Comparison of ENCODE assay signal across 8 cellular contexts in the genomic region with DNA sequence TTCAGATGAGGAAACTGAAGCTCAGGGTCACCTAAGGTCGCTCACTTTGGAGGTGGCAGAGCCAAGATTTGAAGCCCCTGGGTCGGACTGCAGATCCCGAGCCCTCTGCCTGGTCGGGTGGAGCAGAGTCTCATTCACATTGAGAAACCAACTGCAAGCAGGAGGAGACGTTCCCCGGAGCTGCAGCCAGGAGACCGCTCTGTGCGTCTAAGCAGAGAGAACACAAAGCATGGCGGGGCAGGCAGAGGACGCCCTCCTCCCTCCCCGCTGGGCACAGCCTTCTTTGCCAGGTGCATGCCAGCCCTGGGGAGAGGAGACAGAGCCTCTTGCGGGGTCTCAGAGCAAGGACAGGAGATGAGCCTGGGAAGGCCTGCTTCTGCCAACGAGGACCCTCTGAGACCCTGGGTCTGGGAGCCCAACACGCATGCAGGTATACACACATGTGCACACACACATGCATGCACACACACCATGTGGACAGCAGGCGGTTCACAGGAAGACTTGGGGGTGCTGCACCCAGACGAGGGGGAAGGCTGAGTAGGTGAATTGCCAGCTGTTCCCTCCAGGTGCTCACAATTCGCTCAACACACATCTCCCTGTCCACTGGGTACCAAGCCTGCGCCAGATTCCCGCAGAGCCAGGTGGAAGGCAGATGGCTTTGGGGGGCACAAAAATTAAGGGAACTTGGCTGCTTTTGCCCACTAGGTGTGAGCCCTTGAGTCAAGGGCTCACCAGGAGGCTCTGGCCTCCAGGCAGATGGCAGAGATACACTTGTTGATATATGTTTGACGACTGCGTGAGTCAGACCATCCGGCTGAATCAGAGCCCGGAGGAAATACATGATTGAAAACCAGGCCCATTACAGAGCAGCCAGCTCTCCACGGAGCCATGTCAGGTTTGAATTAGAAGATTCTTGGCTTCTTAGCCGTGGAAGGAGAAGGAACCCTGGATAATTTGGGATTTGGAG. TPM values are rescaled to one million over a fixed set of nuclear protein-coding genes. Genes with fewer than 3 reads are reported as not detected.
DNase-seq lines count a peak whose midpoint lies in the region; ATAC-seq and TF ChIP-seq lines count a peak whose summit lies in the region.

No MANE protein-coding gene starts in this region.

- CTCF ChIA-PET in Caco-2 (lab: Charles Lee), result interaction anchor here (0.5 to 1.8 kb wide), 6 partner anchors 9 to 105 kb away, joined by 3 to 8 read pairs (median 4); no protein-coding TSS in a partner anchor

- H3K36me3 ChIP-seq in Caco-2 (ENCODE audit: control insufficient read depth, insufficient read depth, low read length), result no peaks in the 10 kb centered on the region

- TF ChIP-seq CTCF in Caco-2 (IDR thresholded peaks at IDR 0.05; ENCODE audit: insufficient read depth in 1 of 2, low read depth in 1 of 2, low read length in 1 of 2, severe bottlenecking in 1 of 2, unreplicated experiment in 1 of 2), result peak in 1 of 2 experiments; percentile 2

- POLR2A ChIA-PET in Caco-2 (lab: Charles Lee), result no interaction called here

- H3K27ac Mint-ChIP-seq in Caco-2 (ENCODE audit: unreplicated experiment), result no peak overlapping the region

- peak; percentile 68 for DNase-seq in DMS 273 treated with DMSO at 0.1 percent for 48 hours (lab: John Stamatoyannopoulos, UW)
- peak in 2 of 3 experiments; percentile 86 to 90 for DNase-seq in NCI-H1417 (lab: John Stamatoyannopoulos, UW)
- DNase-seq in activated T-cell treated with anti-CD3 and anti-CD28 coated beads, Interleukin-2, amount 50 U/mL, for 48 hours, result peak; percentile 42 to 52
- DNase-seq in lung microvascular endothelial cell (ENCODE audit: low read depth in 2 of 2), result peak; percentile 88 to 96
- no peak for DNase-seq in NCI-H510A treated with DMSO at 0.1 percent for 48 hours (lab: John Stamatoyannopoulos, UW)
- DNase-seq in Caco-2, result no peak

- H3K4me1 ChIP-seq in Caco-2, result 0 out of 2 replicates have a peak, but pooled peaks cover 7% of the 10 kb centered on the region

- no peaks in the 10 kb centered on the region for H3K9me3 ChIP-seq in Caco-2

- no TSS peak for BruUV-seq in Caco-2 (replicated peaks; lab: Mats Ljungman, UMichigan)

- no peaks in the 10 kb centered on the region for H3K4me1 Mint-ChIP-seq in Caco-2 (ENCODE audit: low read depth, unreplicated experiment)

- no peaks in the 10 kb centered on the region for H3K36me3 Mint-ChIP-seq in Caco-2 (ENCODE audit: insufficient read depth, unreplicated experiment)

- H3K9me3 Mint-ChIP-seq in Caco-2 (ENCODE audit: unreplicated experiment), result no peaks in the 10 kb centered on the region

- H3K4me3 ChIP-seq in Caco-2 (ENCODE audit: low read depth, low read length), result no peak overlapping the region

- H3K27me3 Mint-ChIP-seq in Caco-2 (ENCODE audit: insufficient read depth, unreplicated experiment), result peaks cover 29% of the 10 kb centered on the region

- ATAC-seq in HG03159 (IDR thresholded peaks at IDR 0.05; ENCODE audit: unreplicated experiment), result no peak
- no peak for ATAC-seq in GM19463 (IDR thresholded peaks at IDR 0.05; ENCODE audit: unreplicated experiment)

- no peak overlapping the region for H3K4me3 Mint-ChIP-seq in Caco-2 (ENCODE audit: unreplicated experiment)

- peaks cover 10% of the 10 kb centered on the region for H3K27me3 ChIP-seq in Caco-2 (replicated peaks; ENCODE audit: control insufficient read depth, insufficient read depth, low read length)

- intact Hi-C loops in Caco-2 (cut with micrococcal nuclease; ENCODE audit: unreplicated experiment), result no loop called here

RNA-seq across cellular contexts. Expression of a gene that starts 5.5 kb away (rescaled TPM):
- under 0.01 and 0.22 TPM in 2 replicates for total RNA-seq in lung microvascular endothelial cell
- 0.14 and 0.16 TPM in 2 replicates for total RNA-seq in Caco-2 (2022)

Comparison
In these comparisons a context has a peak if more than half of its experiments do, and no peak if none do; other contexts are left out.
1. DNase-seq: peak in DMS 273 treated with DMSO at 0.1 percent for 48 hours (single experiment), NCI-H1417 (2 of 3), activated T-cell treated with anti-CD3 and anti-CD28 coated beads, Interleukin-2, amount 50 U/mL, for 48 hours (2 of 2) and lung microvascular endothelial cell (2 of 2); none in NCI-H510A treated with DMSO at 0.1 percent for 48 hours (single experiment) and Caco-2 (0 of 2).